22 cellular contexts compared by ENCODE assay signal in the genomic region with DNA sequence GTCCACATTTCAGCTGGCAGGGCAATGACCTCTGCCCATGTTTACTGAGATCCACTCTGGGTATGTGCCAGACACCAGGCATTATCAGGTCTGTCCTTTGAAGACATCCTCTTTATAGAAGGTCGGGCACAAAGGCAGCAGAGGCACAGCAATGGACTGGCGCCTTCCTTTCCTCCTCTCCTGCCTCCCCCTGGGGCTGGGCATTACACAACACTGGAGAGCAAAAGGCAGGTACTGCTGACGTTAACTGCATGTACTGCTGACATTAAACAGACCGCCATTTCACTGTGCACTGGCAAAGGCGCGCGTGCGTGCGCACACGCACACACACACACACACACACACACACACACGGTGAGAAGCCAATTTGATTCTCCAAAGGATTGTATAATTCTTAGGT. TPM values are rescaled to one million over a fixed set of nuclear protein-coding genes. Genes with fewer than 3 reads are reported as not detected.
DNase-seq lines count a peak whose midpoint lies in the region; ATAC-seq and TF ChIP-seq lines count a peak whose summit lies in the region.
"Had no signal": no experiment of that assay in that cellular context is flagged by ENCODE, and none has a peak within 500 bp of the region (broad histone marks: within the 10 kb centered on the region; RNA-seq: fewer than 3 reads in every experiment).

No MANE protein-coding gene starts in this region.

- H3K4me3 Mint-ChIP-seq in central memory CD8-positive, alpha-beta T cell = no peak overlapping the region
- peak overlapping the region; percentile 10 for H3K4me3 Mint-ChIP-seq in natural killer cell
- H3K4me3 Mint-ChIP-seq: memory B cell had no signal

- H3K27me3 ChIP-seq in BE2C (no peaks in the 10 kb centered on the region), gastroesophageal sphincter (no peaks in the 10 kb centered on the region)
- H3K27me3 ChIP-seq: ascending aorta, uterus had no signal

- no peak for TF ChIP-seq EP300 in gastroesophageal sphincter (IDR thresholded peaks at IDR 0.05)

- WGBS in gastroesophageal sphincter (ENCODE audit: low coverage in 1 of 2), 2 donors = 60 to 75% methylated on average over 2 to 8 of the region's 11 CpGs

- DNase-seq in BE2C (peak; percentile 27), DMS153 (lab: John Stamatoyannopoulos, UW) (peak; percentile 65), natural killer cell (no peak), hippocampal formation (lab: John Stamatoyannopoulos, UW) (no peak), occipital lobe (lab: John Stamatoyannopoulos, UW) (no peak)
- DNase-seq in central memory CD8-positive, alpha-beta T cell (ENCODE audit: low spot score in 2 of 2) = no peak
- DNase-seq in stimulated activated naive CD4-positive, alpha-beta T cell (lab: John Stamatoyannopoulos, UW) = no peak
- DNase-seq: activated CD8-positive, alpha-beta memory T cell treated with anti-CD3 and anti-CD28 coated beads, Interleukin-2, amount 50 U/mL, for 48 hours; activated naive CD4-positive, alpha-beta T cell; effector memory CD4-positive, alpha-beta T cell; islet precursor cell; NCI-H1105 treated with DMSO at 0.1 percent for 48 hours; NCI-H2107; NCI-H69 had no signal

- peaks cover 6% of the 10 kb centered on the region for H3K27me3 Mint-ChIP-seq in central memory CD8-positive, alpha-beta T cell
- H3K27me3 Mint-ChIP-seq in natural killer cell (ENCODE audit: low read depth in 2 of 2) = peaks cover 0 to 2% of the 10 kb centered on the region in 2 donors

- H3K4me1 ChIP-seq in BE2C = peaks cover 7% of the 10 kb centered on the region
- peaks cover 0 to 60% (median 10%) of the 10 kb centered on the region in 3 donors for H3K4me1 ChIP-seq in gastroesophageal sphincter
- H3K4me1 ChIP-seq: ascending aorta, Caco-2, HAP-1, uterus had no signal

- no peak for ATAC-seq in central memory CD8-positive, alpha-beta T cell (replicated peaks; ENCODE audit: extremely low read depth, poor library complexity, severe bottlenecking)
- ATAC-seq in natural killer cell (no peak), gastroesophageal sphincter (no peak)

- no peak for TF ChIP-seq POLR2A in gastroesophageal sphincter (IDR thresholded peaks at IDR 0.05)

- no peak overlapping the region for H3K4me3 ChIP-seq in BE2C (ENCODE audit: low read depth, low read length)
- no peak overlapping the region for H3K4me3 ChIP-seq in gastroesophageal sphincter
- H3K4me3 ChIP-seq: ascending aorta, HAP-1, uterus had no signal

- H3K27ac Mint-ChIP-seq in central memory CD8-positive, alpha-beta T cell (ENCODE audit: low read depth) = peak overlapping the region; percentile 71
- H3K27ac Mint-ChIP-seq in natural killer cell = peak overlapping the region; percentile 77 to 85

- intact Hi-C loops in natural killer cell (cut with micrococcal nuclease) = no loop called here

- peaks cover 11% of the 10 kb centered on the region for H3K9me3 Mint-ChIP-seq in central memory CD8-positive, alpha-beta T cell
- peaks cover 6 to 7% of the 10 kb centered on the region in 2 donors for H3K9me3 Mint-ChIP-seq in natural killer cell

- no peaks in the 10 kb centered on the region for H3K9me3 ChIP-seq in BE2C
- no peaks in the 10 kb centered on the region for H3K9me3 ChIP-seq in gastroesophageal sphincter
- H3K9me3 ChIP-seq: ascending aorta, Caco-2, HAP-1, uterus had no signal

- peak overlapping the region in 1 of 4 donors; percentile 93 for H3K27ac ChIP-seq in gastroesophageal sphincter
- H3K27ac ChIP-seq: ascending aorta, KMS-11, uterus had no signal

- TF ChIP-seq CTCF in BE2C (IDR thresholded peaks at IDR 0.05; ENCODE audit: low read depth, low read length) (no peak), natural killer cell (IDR thresholded peaks at IDR 0.05) (no peak), gastroesophageal sphincter (IDR thresholded peaks at IDR 0.05) (no peak)

- H3K4me1 Mint-ChIP-seq in central memory CD8-positive, alpha-beta T cell = peaks cover 61% of the 10 kb centered on the region
- H3K4me1 Mint-ChIP-seq in natural killer cell = peaks cover 42 to 51% of the 10 kb centered on the region in 2 donors

- H3K36me3 Mint-ChIP-seq in central memory CD8-positive, alpha-beta T cell (ENCODE audit: insufficient read depth) = peaks cover 1% of the 10 kb centered on the region
- no peaks in the 10 kb centered on the region for H3K36me3 Mint-ChIP-seq in natural killer cell

- H3K36me3 ChIP-seq in BE2C (no peaks in the 10 kb centered on the region), gastroesophageal sphincter (no peaks in the 10 kb centered on the region)
- H3K36me3 ChIP-seq: ascending aorta, HAP-1, uterus had no signal

RNA-seq across cellular contexts. Expression of a gene that starts 2.0 kb away (rescaled TPM):
- 1.2 TPM for polyA plus RNA-seq in BE2C (2012; ENCODE audit: insufficient read depth, insufficient read length, low read depth)
- 1 to 10 TPM; 2.5 to 3.6 (median 3.5) TPM for total RNA-seq in natural killer cell
- total RNA-seq in occipital lobe = 1.6 TPM
- 10 to 100 TPM in 3 of 4 donors, 1 to 10 TPM in 1; 9.2 to 27.9 (median 18.8) TPM for total RNA-seq in gastroesophageal sphincter
- total RNA-seq: ascending aorta had no signal

RNA-seq across cellular contexts. Expression of a gene that starts 2.4 kb away (rescaled TPM):
- polyA plus RNA-seq in BE2C (2012; ENCODE audit: insufficient read depth, insufficient read length, low read depth) = not detected
- total RNA-seq in natural killer cell (not detected), occipital lobe (not detected), gastroesophageal sphincter (under 1 TPM in 2 of 4 donors, not detected in 2; 0.31 to 0.81 TPM)
- total RNA-seq: ascending aorta, Caco-2, cerebellum, uterus had no signal

RNA-seq across cellular contexts. Expression of a gene that starts 44.8 kb away (rescaled TPM):
- not detected for polyA plus RNA-seq in BE2C (2012; ENCODE audit: insufficient read depth, insufficient read length, low read depth)
- total RNA-seq in natural killer cell (not detected), occipital lobe (not detected), gastroesophageal sphincter (not detected)
- total RNA-seq: ascending aorta, Caco-2, cerebellum had no signal

Comparison
In these comparisons a context has a peak if more than half of its experiments do, and no peak if none do; other contexts are left out.
1. DNase-seq: peak in BE2C (single experiment) and DMS153 (single experiment); none in central memory CD8-positive, alpha-beta T cell (0 of 2), natural killer cell (single experiment), hippocampal formation (0 of 2), occipital lobe (single experiment) and stimulated activated naive CD4-positive, alpha-beta T cell (0 of 6).